In genomic region chr14:103428732-103429556, GRCh38 we compare ENCODE assay signal across 13 cellular contexts. TPM values are rescaled to one million over a fixed set of nuclear protein-coding genes. Genes with fewer than 3 reads are reported as not detected.
DNase-seq lines count a peak whose midpoint lies in the region; ATAC-seq, FAIRE-seq and TF ChIP-seq lines count a peak whose summit lies in the region.
"Had no signal": no experiment of that assay in that cellular context is flagged by ENCODE, and none has a peak within 500 bp of the region (broad histone marks: within the 10 kb centered on the region; RNA-seq: fewer than 3 reads in every experiment).

No MANE protein-coding gene starts in this region.

- H3K27me3 ChIP-seq in CD4-positive, alpha-beta memory T cell (ENCODE audit: insufficient read depth, low read length): no peaks in the 10 kb centered on the region
- H3K27me3 ChIP-seq in pancreas: no peaks in the 10 kb centered on the region
- H3K27me3 ChIP-seq: MG63 had no signal

- no peak for DNase-seq in CD4-positive, alpha-beta memory T cell
- DNase-seq in activated naive CD8-positive, alpha-beta T cell treated with anti-CD3 and anti-CD28 coated beads, Interleukin-2, amount 10 ng/mL, durations not matched to agents 7 days and 5 days: no peak
- DNase-seq in pancreas: no peak
- DNase-seq in glomerular visceral epithelial cell (ENCODE audit: extremely low spot score): no peak
- DNase-seq in NCI-H2081 (lab: John Stamatoyannopoulos, UW): no peak
- DNase-seq: activated naive CD4-positive, alpha-beta T cell; cortex of kidney; MG63; NCI-H226; stimulated activated CD4-positive, alpha-beta T cell treated with anti-CD3 and anti-CD28 coated beads, Interleukin-12 subunit alpha, Interleukin-12 subunit beta, amount 100 ng/mL, for 4 hours had no signal

- H3K27ac ChIP-seq in CD4-positive, alpha-beta memory T cell (ENCODE audit: low read depth, low read length): peak overlapping the region; percentile 37
- peak overlapping the region; percentile 28 for H3K27ac ChIP-seq in KOPT-K1 (ENCODE audit: low read depth, low read length, poor library complexity, severe bottlenecking)
- peak overlapping the region in 2 of 4 donors; percentile 7 to 29 for H3K27ac ChIP-seq in pancreas
- H3K27ac ChIP-seq: RWPE1 had no signal

- peak overlapping the region in 4 of 8 donors; percentile 8 to 74 (median 34) for H3K4me3 Mint-ChIP-seq in CD4-positive, alpha-beta memory T cell
- peak overlapping the region; percentile 25 for H3K4me3 Mint-ChIP-seq in activated naive CD8-positive, alpha-beta T cell treated with anti-CD3 and anti-CD28 coated beads, Interleukin-2, amount 10 ng/mL, durations not matched to agents 7 days and 5 days

- no peaks in the 10 kb centered on the region for H3K27me3 Mint-ChIP-seq in CD4-positive, alpha-beta memory T cell
- H3K27me3 Mint-ChIP-seq in activated naive CD8-positive, alpha-beta T cell treated with anti-CD3 and anti-CD28 coated beads, Interleukin-2, amount 10 ng/mL, durations not matched to agents 7 days and 5 days: no peaks in the 10 kb centered on the region

- no peaks in the 10 kb centered on the region for H3K9me3 ChIP-seq in CD4-positive, alpha-beta memory T cell (ENCODE audit: control insufficient read depth in 1 of 2, low read length in 2 of 2)
- H3K9me3 ChIP-seq in KOPT-K1 (ENCODE audit: insufficient read depth, low read length, poor library complexity, severe bottlenecking) (no peaks in the 10 kb centered on the region), pancreas (no peaks in the 10 kb centered on the region)
- H3K9me3 ChIP-seq: MG63 had no signal

- peaks cover 33 to 54% (median 38%) of the 10 kb centered on the region in 4 donors for H3K4me1 Mint-ChIP-seq in CD4-positive, alpha-beta memory T cell
- peaks cover 26% of the 10 kb centered on the region for H3K4me1 Mint-ChIP-seq in activated naive CD8-positive, alpha-beta T cell treated with anti-CD3 and anti-CD28 coated beads, Interleukin-2, amount 10 ng/mL, durations not matched to agents 7 days and 5 days

- intact Hi-C loops in CD4-positive, alpha-beta memory T cell (cut with micrococcal nuclease): no loop called here
- intact Hi-C loops in pancreas (cut with DNase I): no loop called here

- no peaks in the 10 kb centered on the region for H3K36me3 ChIP-seq in CD4-positive, alpha-beta memory T cell (ENCODE audit: insufficient read depth, low read length)
- peaks cover 14% of the 10 kb centered on the region for H3K36me3 ChIP-seq in KOPT-K1 (ENCODE audit: insufficient read depth, low read length)
- no peaks in the 10 kb centered on the region for H3K36me3 ChIP-seq in pancreas

- 57 to 58% methylated on average over 3 of the region's 3 CpGs for WGBS in pancreas, 2 donors

- POLR2A ChIA-PET in CD4-positive, alpha-beta memory T cell (lab: Charles Lee; ENCODE audit: partially characterized antibody): interaction anchor here (1.1 kb wide), 1 partner anchor 23 kb away, joined by 3 read pairs; no protein-coding TSS in a partner anchor
- POLR2A ChIA-PET in activated naive CD8-positive, alpha-beta T cell treated with anti-CD3 and anti-CD28 coated beads, Interleukin-2, amount 10 ng/mL, durations not matched to agents 7 days and 5 days (lab: Charles Lee): interaction anchor here (0.9 kb wide), 1 partner anchor 95 kb away, joined by 3 read pairs; the partner anchor contains the start of gene EIF5

- H3K4me1 ChIP-seq in CD4-positive, alpha-beta memory T cell (ENCODE audit: insufficient read depth, low read length): peaks cover 33% of the 10 kb centered on the region
- peaks cover 0 to 18% (median 15%) of the 10 kb centered on the region in 3 donors for H3K4me1 ChIP-seq in pancreas

- H3K36me3 Mint-ChIP-seq in CD4-positive, alpha-beta memory T cell: peaks cover 11 to 22% of the 10 kb centered on the region in 2 donors
- peaks cover 18% of the 10 kb centered on the region for H3K36me3 Mint-ChIP-seq in activated naive CD8-positive, alpha-beta T cell treated with anti-CD3 and anti-CD28 coated beads, Interleukin-2, amount 10 ng/mL, durations not matched to agents 7 days and 5 days

- H3K4me3 ChIP-seq in CD4-positive, alpha-beta memory T cell (ENCODE audit: low read length in 2 of 2): no peak overlapping the region
- no peak overlapping the region for H3K4me3 ChIP-seq in pancreas
- H3K4me3 ChIP-seq: MG63 had no signal

- no peak for FAIRE-seq in pancreas (lab: Jason Lieb, UNC)

- no peak for ATAC-seq in activated naive CD8-positive, alpha-beta T cell treated with anti-CD3 and anti-CD28 coated beads, Interleukin-2, amount 10 ng/mL, durations not matched to agents 7 days and 5 days (ENCODE audit: low read depth)
- ATAC-seq in pancreas (peak in 3 of 4 donors; percentile 31 to 75 (median 59)), HG02678 (IDR thresholded peaks at IDR 0.05; ENCODE audit: unreplicated experiment) (no peak)

- no peak for TF ChIP-seq CTCF in pancreas (IDR thresholded peaks at IDR 0.05)

- no peaks in the 10 kb centered on the region for H3K9me3 Mint-ChIP-seq in CD4-positive, alpha-beta memory T cell
- no peaks in the 10 kb centered on the region for H3K9me3 Mint-ChIP-seq in activated naive CD8-positive, alpha-beta T cell treated with anti-CD3 and anti-CD28 coated beads, Interleukin-2, amount 10 ng/mL, durations not matched to agents 7 days and 5 days

- H3K27ac Mint-ChIP-seq in CD4-positive, alpha-beta memory T cell: peak overlapping the region in 6 of 7 donors; percentile 31 to 81 (median 60)
- peak overlapping the region; percentile 22 for H3K27ac Mint-ChIP-seq in activated naive CD8-positive, alpha-beta T cell treated with anti-CD3 and anti-CD28 coated beads, Interleukin-2, amount 10 ng/mL, durations not matched to agents 7 days and 5 days

- CTCF ChIA-PET in CD4-positive, alpha-beta memory T cell (lab: Charles Lee; ENCODE audit: partially characterized antibody): interaction anchor here (3.5 kb wide), 1 partner anchor 38 kb away, joined by 13 read pairs; no protein-coding TSS in a partner anchor

RNA-seq across cellular contexts. Expression of gene MARK3, which starts 43.7 kb away (rescaled TPM):
- 100 to 1,000 TPM; 108 to 113 TPM for total RNA-seq in CD4-positive, alpha-beta memory T cell
- polyA plus RNA-seq in CD4-positive, alpha-beta memory T cell: 10 to 100 TPM; 18.4 to 44.7 TPM
- total RNA-seq in activated naive CD8-positive, alpha-beta T cell treated with anti-CD3 and anti-CD28 coated beads, Interleukin-2, amount 10 ng/mL, durations not matched to agents 7 days and 5 days: 10 to 100 TPM; 87.4 to 88.0 TPM
- total RNA-seq in pancreas: 10 to 100 TPM; 35.3 to 51.0 (median 40.1) TPM
- 100 to 1,000 TPM in 1 of 2 donors, 10 to 100 TPM in 1; 84.7 to 110 TPM for polyA plus RNA-seq in pancreas

Comparison
In these comparisons a context has a peak if more than half of its experiments do, and no peak if none do; other contexts are left out.
1. ATAC-seq: peak in pancreas (3 of 4); none in activated naive CD8-positive, alpha-beta T cell treated with anti-CD3 and anti-CD28 coated beads, Interleukin-2, amount 10 ng/mL, durations not matched to agents 7 days and 5 days (single experiment) and HG02678 (single experiment).